1 cellular context compared by ENCODE assay signal in genomic region chr3:43624619-43625305, GRCh38.
TF ChIP-seq lines count a peak whose summit lies in the region.

No MANE protein-coding gene starts in this region.

TF ChIP-seq in HepG2, 621 proteins besides CTCF, POLR2A, EP300 and RAD21:
- TF ChIP-seq NFAT5 (CRISPR knock-in tag; IDR thresholded peaks at IDR 0.05) (no peak), ARID5B (CRISPR knock-in tag; IDR thresholded peaks at IDR 0.05) (0 out of 2 replicates have a peak, but pooled peaks have one; percentile 13), STAG1 (CRISPR knock-in tag; IDR thresholded peaks at IDR 0.05) (no peak), MIER2 (CRISPR knock-in tag; IDR thresholded peaks at IDR 0.05) (no peak), CEBPB (IDR thresholded peaks at IDR 0.05; ENCODE audit: borderline replicate concordance, low read depth, low read length) (peak; percentile 79; the same call in 1 of the 2 replicates), ZNF326 (CRISPR knock-in tag; IDR thresholded peaks at IDR 0.05; ENCODE audit: borderline replicate concordance) (no peak), ZMYM4 (CRISPR knock-in tag; IDR thresholded peaks at IDR 0.05) (no peak), THRA (CRISPR knock-in tag; IDR thresholded peaks at IDR 0.05; ENCODE audit: borderline replicate concordance) (peak; percentile 66; the same call in 1 of the 2 replicates), ELF4 (CRISPR knock-in tag; IDR thresholded peaks at IDR 0.05; ENCODE audit: borderline replicate concordance) (no peak), BCL6 (CRISPR knock-in tag; IDR thresholded peaks at IDR 0.05) (no peak), RBFOX2 (IDR thresholded peaks at IDR 0.05; ENCODE audit: low read depth, low read length) (0 out of 2 replicates have a peak, but pooled peaks have one; percentile 27), SOX13 (IDR thresholded peaks at IDR 0.05) (no peak), SOX13 (CRISPR knock-in tag; conservative IDR thresholded peaks at IDR 0.05 in 1 of 2, IDR thresholded peaks at IDR 0.05 in 1 of 2) (peak in 1 of 2 experiments; percentile 11; a peak in 1 of 4 replicates), MAFK (conservative IDR thresholded peaks at IDR 0.05 in 1 of 2, IDR thresholded peaks at IDR 0.05 in 1 of 2; ENCODE audit: low read length in 2 of 2) (peak; percentile 13 to 33; a peak in 1 of 4 replicates), E2F1 (CRISPR knock-in tag; IDR thresholded peaks at IDR 0.05) (no peak), FOSL2 (CRISPR knock-in tag; IDR thresholded peaks at IDR 0.05) (peak; percentile 60), SOX5 (CRISPR knock-in tag; IDR thresholded peaks at IDR 0.05; ENCODE audit: borderline replicate concordance) (no peak), GATAD2A (CRISPR knock-in tag; IDR thresholded peaks at IDR 0.05) (0 out of 2 replicates have a peak, but pooled peaks have one; percentile 13), AGO1 (IDR thresholded peaks at IDR 0.05; ENCODE audit: low read depth, low read length, poor library complexity, severe bottlenecking) (no peak), FOXO1 (CRISPR knock-in tag; IDR thresholded peaks at IDR 0.05) (no peak), DR1 (CRISPR knock-in tag; IDR thresholded peaks at IDR 0.05) (no peak), TP53 (CRISPR knock-in tag; conservative IDR thresholded peaks at IDR 0.05) (no peak), ATF4 (CRISPR knock-in tag; IDR thresholded peaks at IDR 0.05) (peak in 1 of 2 experiments; percentile 73; a peak in 2 of 4 replicates), GPBP1L1 (CRISPR knock-in tag; IDR thresholded peaks at IDR 0.05) (no peak), CEBPG (CRISPR knock-in tag; IDR thresholded peaks at IDR 0.05) (peak; percentile 51; the same call in 1 of the 2 replicates), NFRKB (IDR thresholded peaks at IDR 0.05) (no peak)
